Comparison of ENCODE assay signal across 20 cellular contexts in genomic region chr9:128231638-128232568, GRCh38. TPM values are rescaled to one million over a fixed set of nuclear protein-coding genes. Genes with fewer than 3 reads are reported as not detected.
DNase-seq lines count a peak whose midpoint lies in the region; ATAC-seq and TF ChIP-seq lines count a peak whose summit lies in the region.
"Had no signal": no experiment of that assay in that cellular context is flagged by ENCODE, and none has a peak within 500 bp of the region (broad histone marks: within the 10 kb centered on the region; RNA-seq: fewer than 3 reads in every experiment).

No MANE protein-coding gene starts in this region.

- no peaks in the 10 kb centered on the region for H3K9me3 Mint-ChIP-seq in activated naive CD8-positive, alpha-beta T cell treated with anti-CD3 and anti-CD28 coated beads, Interleukin-2, amount 50 U/mL, for 24 hours
- no peaks in the 10 kb centered on the region for H3K9me3 Mint-ChIP-seq in activated naive CD8-positive, alpha-beta T cell treated with anti-CD3 and anti-CD28 coated beads for 36 hours
- H3K9me3 Mint-ChIP-seq: activated CD4-positive, alpha-beta T cell treated with anti-CD3 and anti-CD28 coated beads, Interleukin-2, amount 10 ng/mL, durations not matched to agents 7 days and 5 days; CD4-positive, alpha-beta T cell had no signal

- no peaks in the 10 kb centered on the region for H3K36me3 ChIP-seq in colonic mucosa
- H3K36me3 ChIP-seq in left lung = no peaks in the 10 kb centered on the region
- no peaks in the 10 kb centered on the region for H3K36me3 ChIP-seq in thoracic aorta
- H3K36me3 ChIP-seq: brain microvascular endothelial cell, HAP-1, stomach had no signal

- H3K4me1 Mint-ChIP-seq in activated naive CD8-positive, alpha-beta T cell treated with anti-CD3 and anti-CD28 coated beads, Interleukin-2, amount 50 U/mL, for 24 hours = peaks cover 7% of the 10 kb centered on the region
- H3K4me1 Mint-ChIP-seq in activated naive CD8-positive, alpha-beta T cell treated with anti-CD3 and anti-CD28 coated beads for 36 hours = no peaks in the 10 kb centered on the region
- H3K4me1 Mint-ChIP-seq: activated CD4-positive, alpha-beta T cell treated with anti-CD3 and anti-CD28 coated beads, Interleukin-2, amount 10 ng/mL, durations not matched to agents 7 days and 5 days had no signal

- DNase-seq in activated naive CD8-positive, alpha-beta T cell treated with anti-CD3 and anti-CD28 coated beads, Interleukin-2, amount 50 U/mL, for 24 hours = peak; percentile 22
- no peak for DNase-seq in activated naive CD8-positive, alpha-beta T cell treated with anti-CD3 and anti-CD28 coated beads for 36 hours
- DNase-seq in colonic mucosa (peak; percentile 21), left lung (no peak), thoracic aorta (ENCODE audit: low spot score) (no peak), NCI-H1417 (lab: John Stamatoyannopoulos, UW) (no peak)
- DNase-seq in activated CD8-positive, alpha-beta memory T cell treated with anti-CD3 and anti-CD28 coated beads, Interleukin-2, amount 50 U/mL, for 4 hours = no peak
- DNase-seq: activated CD4-positive, alpha-beta T cell treated with anti-CD3 and anti-CD28 coated beads, Interleukin-2, amount 10 ng/mL, durations not matched to agents 7 days and 5 days; brain microvascular endothelial cell; CD4-positive, alpha-beta T cell; cortex of kidney; DMS153; GF-D8; mucosa of descending colon; NCI-H1105; NCI-H526 treated with DMSO at 0.1 percent for 48 hours; stomach had no signal

- no peak overlapping the region for H3K27ac Mint-ChIP-seq in activated naive CD8-positive, alpha-beta T cell treated with anti-CD3 and anti-CD28 coated beads, Interleukin-2, amount 50 U/mL, for 24 hours
- H3K27ac Mint-ChIP-seq in activated naive CD8-positive, alpha-beta T cell treated with anti-CD3 and anti-CD28 coated beads for 36 hours = no peak overlapping the region
- H3K27ac Mint-ChIP-seq: activated CD4-positive, alpha-beta T cell treated with anti-CD3 and anti-CD28 coated beads, Interleukin-2, amount 10 ng/mL, durations not matched to agents 7 days and 5 days; activated naive CD8-positive, alpha-beta T cell; CD4-positive, alpha-beta T cell had no signal

- no peaks in the 10 kb centered on the region for H3K36me3 Mint-ChIP-seq in activated naive CD8-positive, alpha-beta T cell treated with anti-CD3 and anti-CD28 coated beads, Interleukin-2, amount 50 U/mL, for 24 hours (ENCODE audit: low read depth)
- H3K36me3 Mint-ChIP-seq in activated naive CD8-positive, alpha-beta T cell treated with anti-CD3 and anti-CD28 coated beads for 36 hours = no peaks in the 10 kb centered on the region
- H3K36me3 Mint-ChIP-seq: activated naive CD8-positive, alpha-beta T cell had no signal

- no peak overlapping the region for H3K4me3 Mint-ChIP-seq in activated naive CD8-positive, alpha-beta T cell treated with anti-CD3 and anti-CD28 coated beads, Interleukin-2, amount 50 U/mL, for 24 hours
- no peak overlapping the region for H3K4me3 Mint-ChIP-seq in activated naive CD8-positive, alpha-beta T cell treated with anti-CD3 and anti-CD28 coated beads for 36 hours
- H3K4me3 Mint-ChIP-seq: activated CD4-positive, alpha-beta T cell treated with anti-CD3 and anti-CD28 coated beads, Interleukin-2, amount 10 ng/mL, durations not matched to agents 7 days and 5 days; activated naive CD8-positive, alpha-beta T cell; CD4-positive, alpha-beta T cell had no signal

- TF ChIP-seq CTCF in colonic mucosa (IDR thresholded peaks at IDR 0.05) = no peak
- TF ChIP-seq CTCF in left lung (IDR thresholded peaks at IDR 0.05) = no peak
- no peak for TF ChIP-seq CTCF in thoracic aorta (IDR thresholded peaks at IDR 0.05)

- intact Hi-C loops in colonic mucosa (cut with DNase I) = no loop called here
- intact Hi-C loops in left lung (cut with DNase I) = no loop called here

- peak; percentile 78 for ATAC-seq in activated naive CD8-positive, alpha-beta T cell treated with anti-CD3 and anti-CD28 coated beads, Interleukin-2, amount 50 U/mL, for 24 hours
- peak; percentile 23 for ATAC-seq in left lung
- ATAC-seq in thoracic aorta (ENCODE audit: insufficient number of reproducible peaks, low FRiP score, low read depth) = peak; percentile 19
- no peak for ATAC-seq in GM21619 (IDR thresholded peaks at IDR 0.05; ENCODE audit: unreplicated experiment)
- ATAC-seq: mucosa of descending colon had no signal

- H3K4me1 ChIP-seq in colonic mucosa (no peaks in the 10 kb centered on the region), left lung (no peaks in the 10 kb centered on the region), thoracic aorta (ENCODE audit: control insufficient read depth in 1 of 2, low read depth in 2 of 2) (no peaks in the 10 kb centered on the region)
- H3K4me1 ChIP-seq: HAP-1, stomach had no signal

- H3K27me3 ChIP-seq in colonic mucosa (no peaks in the 10 kb centered on the region), left lung (no peaks in the 10 kb centered on the region), thoracic aorta (replicated peaks; ENCODE audit: insufficient read depth) (no peaks in the 10 kb centered on the region)
- H3K27me3 ChIP-seq: brain microvascular endothelial cell, stomach had no signal

- no peak overlapping the region for H3K9ac ChIP-seq in colonic mucosa (ENCODE audit: low read depth in 2 of 2, low read length in 2 of 2)

- no peaks in the 10 kb centered on the region for H3K9me3 ChIP-seq in colonic mucosa
- no peaks in the 10 kb centered on the region for H3K9me3 ChIP-seq in left lung
- no peaks in the 10 kb centered on the region for H3K9me3 ChIP-seq in thoracic aorta
- H3K9me3 ChIP-seq: HAP-1, mucosa of descending colon, stomach had no signal

- H3K27me3 Mint-ChIP-seq in activated naive CD8-positive, alpha-beta T cell treated with anti-CD3 and anti-CD28 coated beads, Interleukin-2, amount 50 U/mL, for 24 hours = peaks cover 4% of the 10 kb centered on the region
- H3K27me3 Mint-ChIP-seq in activated naive CD8-positive, alpha-beta T cell treated with anti-CD3 and anti-CD28 coated beads for 36 hours = no peaks in the 10 kb centered on the region
- H3K27me3 Mint-ChIP-seq: activated CD4-positive, alpha-beta T cell treated with anti-CD3 and anti-CD28 coated beads, Interleukin-2, amount 10 ng/mL, durations not matched to agents 7 days and 5 days; activated naive CD8-positive, alpha-beta T cell; CD4-positive, alpha-beta T cell had no signal

- H3K27ac ChIP-seq in colonic mucosa (no peak overlapping the region), left lung (no peak overlapping the region), thoracic aorta (no peak overlapping the region)
- H3K27ac ChIP-seq: brain microvascular endothelial cell, stomach had no signal

- H3K4me3 ChIP-seq in colonic mucosa (no peak overlapping the region), left lung (no peak overlapping the region), thoracic aorta (no peak overlapping the region)
- H3K4me3 ChIP-seq: HAP-1, mucosa of descending colon, stomach had no signal

RNA-seq across cellular contexts. Expression of gene DNM1, which starts 28.7 kb away (rescaled TPM):
- under 1 TPM; 0.37 to 0.58 TPM for total RNA-seq in activated naive CD8-positive, alpha-beta T cell treated with anti-CD3 and anti-CD28 coated beads for 36 hours
- total RNA-seq in colonic mucosa (1 to 10 TPM; 2.5 to 6.8 TPM), left lung (10 to 100 TPM in 1 of 2 donors, 1 to 10 TPM in 1; 9.0 to 17.2 TPM), thoracic aorta (1 to 10 TPM; 7.2 to 9.7 TPM)

RNA-seq across cellular contexts. Expression of gene CIZ1, which starts 40.5 kb away (rescaled TPM):
- 10 to 100 TPM; 86.8 to 91.3 TPM for total RNA-seq in activated naive CD8-positive, alpha-beta T cell treated with anti-CD3 and anti-CD28 coated beads for 36 hours
- total RNA-seq in colonic mucosa (10 to 100 TPM; 97.5 to 97.7 TPM), left lung (100 to 1,000 TPM; 102 to 115 TPM), thoracic aorta (10 to 100 TPM; 68.0 to 86.0 TPM)

RNA-seq across cellular contexts. Expression of gene GOLGA2, which starts 43.9 kb away (rescaled TPM):
- 10 to 100 TPM; 23.4 to 24.3 TPM for total RNA-seq in activated naive CD8-positive, alpha-beta T cell treated with anti-CD3 and anti-CD28 coated beads for 36 hours
- 10 to 100 TPM; 88.6 to 92.2 TPM for total RNA-seq in colonic mucosa
- 100 to 1,000 TPM; 108 to 126 TPM for total RNA-seq in left lung
- 100 to 1,000 TPM; 115 to 141 TPM for total RNA-seq in thoracic aorta

RNA-seq across cellular contexts. Expression of gene SWI5, which starts 44.2 kb away (rescaled TPM):
- total RNA-seq in activated naive CD8-positive, alpha-beta T cell treated with anti-CD3 and anti-CD28 coated beads for 36 hours = 10 to 100 TPM; 16.9 to 19.4 TPM
- 10 to 100 TPM; 14.4 to 24.2 TPM for total RNA-seq in colonic mucosa
- total RNA-seq in left lung = 10 to 100 TPM; 16.2 to 25.6 TPM
- total RNA-seq in thoracic aorta = 10 to 100 TPM; 12.0 to 26.8 TPM

Comparison
In these comparisons a context has a peak if more than half of its experiments do, and no peak if none do; other contexts are left out.
1. DNase-seq: peak in activated naive CD8-positive, alpha-beta T cell treated with anti-CD3 and anti-CD28 coated beads, Interleukin-2, amount 50 U/mL, for 24 hours (single experiment) and colonic mucosa (single experiment); none in activated naive CD8-positive, alpha-beta T cell treated with anti-CD3 and anti-CD28 coated beads for 36 hours (single experiment), left lung (0 of 2), thoracic aorta (single experiment), activated CD8-positive, alpha-beta memory T cell treated with anti-CD3 and anti-CD28 coated beads, Interleukin-2, amount 50 U/mL, for 4 hours (single experiment) and NCI-H1417 (0 of 3).